In the genomic region with DNA sequence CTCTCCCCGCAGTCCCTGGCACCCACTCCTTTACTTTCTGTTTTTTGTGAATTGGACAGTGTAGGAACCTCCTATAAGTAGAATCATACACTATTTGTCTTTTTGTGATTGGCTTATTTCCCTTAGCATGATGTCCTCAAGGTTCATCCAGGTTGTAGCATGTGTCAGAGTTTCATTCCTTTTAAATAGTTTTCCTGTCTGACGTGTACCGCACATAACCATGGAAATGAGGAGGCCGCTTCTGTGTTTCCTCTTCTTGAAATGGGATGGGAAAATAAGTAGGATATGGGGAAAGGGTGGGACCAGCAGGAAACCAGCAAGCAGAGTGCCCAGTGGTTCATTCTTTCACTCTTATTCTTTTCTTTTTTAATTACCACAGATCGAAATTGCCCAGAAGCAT, we compare ENCODE assay signal across 15 cellular contexts.
DNase-seq lines count a peak whose midpoint lies in the region; ATAC-seq and TF ChIP-seq lines count a peak whose summit lies in the region.
"Had no signal": no experiment of that assay in that cellular context is flagged by ENCODE, and none has a peak within 500 bp of the region (broad histone marks: within the 10 kb centered on the region; RNA-seq: fewer than 3 reads in every experiment).

No MANE protein-coding gene starts in this region.

- TF ChIP-seq POLR2A in heart left ventricle (IDR thresholded peaks at IDR 0.05): no peak

- H3K27ac ChIP-seq in heart left ventricle: peak overlapping the region in 7 of 12 donors; percentile 23 to 59 (median 49)
- no peak overlapping the region for H3K27ac ChIP-seq in endodermal cell (ENCODE audit: low read depth, low read length)
- H3K27ac ChIP-seq in lower lobe of right lung: peak overlapping the region; percentile 20
- peak overlapping the region; percentile 60 for H3K27ac ChIP-seq in subcutaneous abdominal adipose tissue (ENCODE audit: low read depth, low read length)
- H3K27ac ChIP-seq in osteoblast (ENCODE audit: low read depth, low read length): no peak overlapping the region
- H3K27ac ChIP-seq: 22Rv1 had no signal

- no peaks in the 10 kb centered on the region for H3K27me3 ChIP-seq in heart left ventricle
- no peaks in the 10 kb centered on the region for H3K27me3 ChIP-seq in endodermal cell (ENCODE audit: control insufficient read depth, insufficient read depth, low read length, poor library complexity, severe bottlenecking)
- no peaks in the 10 kb centered on the region for H3K27me3 ChIP-seq in lower lobe of right lung (ENCODE audit: low read depth)
- H3K27me3 ChIP-seq in subcutaneous abdominal adipose tissue (ENCODE audit: control insufficient read depth in 5 of 5, insufficient read depth in 4 of 5, low read length in 5 of 5): no peaks in the 10 kb centered on the region
- H3K27me3 ChIP-seq in osteoblast (ENCODE audit: insufficient read depth, low read length): no peaks in the 10 kb centered on the region

- no peaks in the 10 kb centered on the region for H3K79me2 ChIP-seq in osteoblast (ENCODE audit: insufficient read depth, low read length)

- peaks cover 33% of the 10 kb centered on the region for H3K36me3 Mint-ChIP-seq in endodermal cell (ENCODE audit: low read depth)

- H3K27me3 Mint-ChIP-seq in endodermal cell (ENCODE audit: insufficient read depth): no peaks in the 10 kb centered on the region

- no peaks in the 10 kb centered on the region for H4K20me1 ChIP-seq in osteoblast (ENCODE audit: insufficient read depth, low read length)

- peaks cover 0 to 18% (median 6%) of the 10 kb centered on the region in 12 donors for H3K4me1 ChIP-seq in heart left ventricle
- H3K4me1 ChIP-seq in endodermal cell (ENCODE audit: control insufficient read depth, insufficient read depth, low read length): no peaks in the 10 kb centered on the region
- H3K4me1 ChIP-seq in lower lobe of right lung: no peaks in the 10 kb centered on the region
- H3K4me1 ChIP-seq in subcutaneous abdominal adipose tissue (ENCODE audit: control insufficient read depth in 5 of 5, insufficient read depth in 5 of 5, low read length in 5 of 5): peaks cover 0 to 16% (median 0%) of the 10 kb centered on the region in 5 donors
- H3K4me1 ChIP-seq in osteoblast (ENCODE audit: insufficient read depth, low read length): no peaks in the 10 kb centered on the region

- H3K9ac ChIP-seq in endodermal cell (ENCODE audit: extremely low read depth, low read length, poor library complexity, severe bottlenecking) (no peak overlapping the region), subcutaneous abdominal adipose tissue (ENCODE audit: low read length in 5 of 5) (no peak overlapping the region)

- H3K27ac Mint-ChIP-seq in endodermal cell: peak overlapping the region; percentile 20
- H3K27ac Mint-ChIP-seq: CD8-positive, alpha-beta memory T cell had no signal

- H3K4me3 ChIP-seq in heart left ventricle (no peak overlapping the region), endodermal cell (ENCODE audit: low read length) (no peak overlapping the region), lower lobe of right lung (no peak overlapping the region), subcutaneous abdominal adipose tissue (ENCODE audit: low read depth in 1 of 5, low read length in 5 of 5) (no peak overlapping the region), osteoblast (ENCODE audit: insufficient read depth, low read length) (no peak overlapping the region)

- H2AFZ ChIP-seq in osteoblast (ENCODE audit: low read length): no peak overlapping the region

- ATAC-seq in heart left ventricle (peak in 1 of 4 donors; percentile 27), left cardiac atrium (no peak), lower lobe of right lung (no peak)

- no peak overlapping the region for H3K4me3 Mint-ChIP-seq in endodermal cell
- H3K4me3 Mint-ChIP-seq: CD8-positive, alpha-beta memory T cell had no signal

- H3K36me3 ChIP-seq in heart left ventricle: peaks cover 0 to 91% (median 70%) of the 10 kb centered on the region in 9 donors
- H3K36me3 ChIP-seq in endodermal cell (ENCODE audit: control insufficient read depth, insufficient read depth, low read length): peaks cover 20% of the 10 kb centered on the region
- peaks cover 81% of the 10 kb centered on the region for H3K36me3 ChIP-seq in lower lobe of right lung
- peaks cover 28 to 80% (median 72%) of the 10 kb centered on the region in 5 donors for H3K36me3 ChIP-seq in subcutaneous abdominal adipose tissue (ENCODE audit: control insufficient read depth in 5 of 5, insufficient read depth in 5 of 5, low read length in 5 of 5)
- peaks cover 23% of the 10 kb centered on the region for H3K36me3 ChIP-seq in osteoblast (ENCODE audit: insufficient read depth, low read length)

- TF ChIP-seq CTCF in heart left ventricle (IDR thresholded peaks at IDR 0.05) (no peak), endodermal cell (conservative IDR thresholded peaks at IDR 0.05) (no peak), lower lobe of right lung (IDR thresholded peaks at IDR 0.05) (no peak), osteoblast (IDR thresholded peaks at IDR 0.05; ENCODE audit: extremely low read depth, low read depth, low read length) (no peak)

- no peaks in the 10 kb centered on the region for H3K4me1 Mint-ChIP-seq in endodermal cell
- H3K4me1 Mint-ChIP-seq: CD8-positive, alpha-beta memory T cell had no signal

- no peak overlapping the region for H3K4me2 ChIP-seq in osteoblast (ENCODE audit: insufficient read depth, low read length)

- intact Hi-C loops in heart left ventricle (cut with DNase I) (loop anchor here in 2 of 10 donors (10.0 kb wide), 2 partner anchors 72 to 198 kb away; a partner anchor contains a TSS), left cardiac atrium (cut with DNase I) (no loop called here), lower lobe of right lung (cut with DNase I) (no loop called here)

- no peaks in the 10 kb centered on the region for H3K9me3 Mint-ChIP-seq in endodermal cell
- H3K9me3 Mint-ChIP-seq: CD8-positive, alpha-beta memory T cell had no signal

- DNase-seq in heart left ventricle (no peak), left cardiac atrium (no peak), endodermal cell (no peak), lower lobe of right lung (no peak), osteoblast (ENCODE audit: insufficient read length, low spot score, missing footprints) (no peak), NCI-H82 (lab: John Stamatoyannopoulos, UW) (no peak)
- no peak for DNase-seq in activated naive CD4-positive, alpha-beta T cell (lab: John Stamatoyannopoulos, UW)
- DNase-seq: CD8-positive, alpha-beta memory T cell; GF-D8; Kasumi-1; NCI-H1417; NCI-H1930; NCI-H2171 had no signal

- H3K9me3 ChIP-seq in heart left ventricle (no peaks in the 10 kb centered on the region), endodermal cell (ENCODE audit: control insufficient read depth, low read length) (no peaks in the 10 kb centered on the region), lower lobe of right lung (no peaks in the 10 kb centered on the region), subcutaneous abdominal adipose tissue (ENCODE audit: control insufficient read depth in 5 of 5, low read length in 5 of 5) (no peaks in the 10 kb centered on the region), osteoblast (ENCODE audit: low read depth, low read length) (no peaks in the 10 kb centered on the region)

- WGBS in heart left ventricle, 4 donors: 66 to 75% (median 72%) methylated on average over 5 of the region's 5 CpGs
- 94 to 100% methylated on average over 1 to 5 of the region's 5 CpGs for WGBS in endodermal cell (ENCODE audit: insufficient coverage in 1 of 2, insufficient read length in 1 of 2), 2 experiments

Comparison
In these comparisons a context has a peak if more than half of its experiments do, and no peak if none do; other contexts are left out.
1. H3K27ac ChIP-seq: peak in heart left ventricle (7 of 12), lower lobe of right lung (single experiment) and subcutaneous abdominal adipose tissue (single experiment); none in endodermal cell (single experiment) and osteoblast (single experiment).